In the genomic region with DNA sequence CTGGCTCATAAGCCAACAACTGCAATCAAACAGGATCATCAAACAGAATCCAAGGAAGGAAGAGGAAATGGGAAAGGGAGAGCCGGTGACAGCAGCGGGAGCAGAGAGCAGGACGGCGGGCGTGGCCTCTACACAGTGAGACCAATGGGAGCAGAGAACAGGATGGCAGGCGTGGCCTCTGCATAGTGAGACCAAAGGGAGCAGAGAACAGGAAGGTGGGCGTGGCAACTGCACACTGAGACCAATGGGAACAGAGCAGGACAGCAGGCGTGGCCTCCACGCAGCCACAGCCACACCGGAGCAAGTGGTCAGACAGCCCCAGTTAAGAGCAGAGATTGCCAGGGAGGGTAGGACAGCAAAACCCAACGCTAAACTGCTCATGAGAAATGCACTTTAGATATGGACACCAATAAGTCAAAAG, we compare ENCODE assay signal across 8 cellular contexts. TPM values are rescaled to one million over a fixed set of nuclear protein-coding genes. Genes with fewer than 3 reads are reported as not detected.
A peak's percentile ranks its signal among the peaks of the same experiment; 100 is the strongest.
DNase-seq lines count a peak whose midpoint lies in the region; ATAC-seq, FAIRE-seq and TF ChIP-seq lines count a peak whose summit lies in the region.

No MANE protein-coding gene starts in this region.

- H3K9ac ChIP-seq in K562 (ENCODE audit: insufficient read depth in 1 of 2, low read depth in 2 of 2, low read length in 2 of 2): no peak overlapping the region

- H3K27me3 Mint-ChIP-seq in activated CD8-positive, alpha-beta memory T cell treated with anti-CD3 and anti-CD28 coated beads, Interleukin-2, amount 10 ng/mL, durations not matched to agents 7 days and 5 days: peaks cover 21% of the 10 kb centered on the region

- H4K20me1 ChIP-seq in K562 (replicated peaks; ENCODE audit: control insufficient read depth, insufficient read depth, low read length): 0 out of 2 replicates have a peak, but pooled peaks cover 5% of the 10 kb centered on the region
- H4K20me1 ChIP-seq in hepatocyte (ENCODE audit: insufficient read depth, poor library complexity, severe bottlenecking): no peaks in the 10 kb centered on the region

- WGBS in K562 (ENCODE audit: insufficient coverage, low coverage, missing lambda C conversion rate): 2% methylated on average over 11 of the region's 11 CpGs
- 22% methylated on average over 11 of the region's 11 CpGs for WGBS in hepatocyte (ENCODE audit: low lambda C conversion rate, missing lambda C conversion rate)

- H3K4me3 ChIP-seq in K562 (no peak overlapping the region), hepatocyte (no peak overlapping the region)

- no peak overlapping the region for H3K27ac ChIP-seq in K562 (ENCODE audit: extremely low read depth, low read depth, low read length)
- H3K27ac ChIP-seq in hepatocyte: no peak overlapping the region

- no peak for TF ChIP-seq POLR2A in K562 (conservative IDR thresholded peaks at IDR 0.05)

- no peak overlapping the region for H3K27ac Mint-ChIP-seq in activated CD8-positive, alpha-beta memory T cell treated with anti-CD3 and anti-CD28 coated beads, Interleukin-2, amount 10 ng/mL, durations not matched to agents 7 days and 5 days

- H3K9me1 ChIP-seq in K562 (ENCODE audit: control insufficient read depth, insufficient read depth, low read length): no peaks in the 10 kb centered on the region

- no peaks in the 10 kb centered on the region; the same call in 1 of the 2 replicates for H3K9me3 ChIP-seq in K562 (replicated peaks; ENCODE audit: control insufficient read depth, insufficient read depth, low read depth, low read length)
- no peaks in the 10 kb centered on the region for H3K9me3 ChIP-seq in hepatocyte (ENCODE audit: low read depth)

- H3K9me3 Mint-ChIP-seq in activated CD8-positive, alpha-beta memory T cell treated with anti-CD3 and anti-CD28 coated beads, Interleukin-2, amount 10 ng/mL, durations not matched to agents 7 days and 5 days (ENCODE audit: low read depth): no peaks in the 10 kb centered on the region

- no peak for TF ChIP-seq RAD21 in K562 (CRISPR knock-in tag; conservative IDR thresholded peaks at IDR 0.05 in 1 of 2, IDR thresholded peaks at IDR 0.05 in 1 of 2)

- H3K36me3 ChIP-seq in K562 (ENCODE audit: control insufficient read depth, insufficient read depth, low read length) (no peaks in the 10 kb centered on the region), hepatocyte (replicated peaks; ENCODE audit: insufficient read depth, low read depth) (no peaks in the 10 kb centered on the region)

- TF ChIP-seq CTCF in K562 (IDR thresholded peaks at IDR 0.05 in 2 of 3, conservative IDR thresholded peaks at IDR 0.05 in 1 of 3; ENCODE audit: insufficient read depth in 2 of 3, low read depth in 1 of 3, low read length in 3 of 3) (no peak), hepatocyte (IDR thresholded peaks at IDR 0.05; ENCODE audit: poor library complexity) (no peak)

- no TSS peak for BruUV-seq in K562 (replicated peaks; lab: Mats Ljungman, UMichigan)

- H2AFZ ChIP-seq in K562 (ENCODE audit: low read depth, low read length): peak overlapping the region; percentile 71
- H2AFZ ChIP-seq in hepatocyte: no peak overlapping the region

- no peak overlapping the region for H3K4me3 Mint-ChIP-seq in activated CD8-positive, alpha-beta memory T cell treated with anti-CD3 and anti-CD28 coated beads, Interleukin-2, amount 10 ng/mL, durations not matched to agents 7 days and 5 days

- in situ Hi-C loops in K562 (cut with MboI): no loop called here

- DNase-seq in activated CD8-positive, alpha-beta memory T cell treated with anti-CD3 and anti-CD28 coated beads, Interleukin-2, amount 10 ng/mL, durations not matched to agents 7 days and 5 days: no peak
- DNase-seq in activated CD8-positive, alpha-beta memory T cell treated with anti-CD3 and anti-CD28 coated beads, Interleukin-2, amount 50 U/mL, for 48 hours: no peak
- DNase-seq in NCI-H526 treated with DMSO at 0.1 percent for 48 hours (lab: John Stamatoyannopoulos, UW) (peak; percentile 95), K562 (ENCODE audit: extremely low read depth in 1 of 4, low spot score in 3 of 4) (peak; percentile 89 to 96 (median 92)), hepatocyte (ENCODE audit: low spot score) (peak; percentile 95), retina (peak; percentile 85)

- peak overlapping the region; percentile 73 for H3K4me2 ChIP-seq in K562 (ENCODE audit: insufficient read depth, low read length)
- peak overlapping the region; percentile 59 for H3K4me2 ChIP-seq in hepatocyte

- intact Hi-C loops in K562 (cut with micrococcal nuclease): no loop called here

- ATAC-seq in activated CD8-positive, alpha-beta memory T cell treated with anti-CD3 and anti-CD28 coated beads, Interleukin-2, amount 10 ng/mL, durations not matched to agents 7 days and 5 days: peak; percentile 71
- ATAC-seq in HG03280 (IDR thresholded peaks at IDR 0.05; ENCODE audit: unreplicated experiment): peak; percentile 74
- ATAC-seq in K562: peak; percentile 100
- ATAC-seq in GM21367 (IDR thresholded peaks at IDR 0.05; ENCODE audit: unreplicated experiment): no peak

- peaks cover 11% of the 10 kb centered on the region for H3K4me1 Mint-ChIP-seq in activated CD8-positive, alpha-beta memory T cell treated with anti-CD3 and anti-CD28 coated beads, Interleukin-2, amount 10 ng/mL, durations not matched to agents 7 days and 5 days

- CTCF ChIA-PET in activated CD8-positive, alpha-beta memory T cell treated with anti-CD3 and anti-CD28 coated beads, Interleukin-2, amount 10 ng/mL, durations not matched to agents 7 days and 5 days (lab: Charles Lee): interaction anchor here (1.2 to 1.3 kb wide), 2 partner anchors 14 to 21 kb away, joined by 3 to 4 read pairs; no protein-coding TSS in a partner anchor
- CTCF ChIA-PET in K562 (lab: Yijun Ruan, JAX; ENCODE audit: low intra/inter-chr PET ratio): no interaction called here

- POLR2A ChIA-PET in K562 (lab: Yijun Ruan, JAX): no interaction called here

- H3K79me2 ChIP-seq in K562 (ENCODE audit: control insufficient read depth, insufficient read depth, low read length) (no peaks in the 10 kb centered on the region), hepatocyte (no peaks in the 10 kb centered on the region)

- H3K4me1 ChIP-seq in K562 (replicated peaks in 1 of 2; ENCODE audit: control insufficient read depth in 2 of 2, insufficient read depth in 2 of 2, low read length in 2 of 2) (peaks cover 2 to 48% of the 10 kb centered on the region in 2 experiments; a peak in 2 of 5 replicates), hepatocyte (ENCODE audit: insufficient read depth) (no peaks in the 10 kb centered on the region)

- no peaks in the 10 kb centered on the region for H3K36me3 Mint-ChIP-seq in activated CD8-positive, alpha-beta memory T cell treated with anti-CD3 and anti-CD28 coated beads, Interleukin-2, amount 10 ng/mL, durations not matched to agents 7 days and 5 days

- no peak for TF ChIP-seq EP300 in K562 (IDR thresholded peaks at IDR 0.05; ENCODE audit: low read length)

- peak; percentile 98 for FAIRE-seq in K562 (lab: Jason Lieb, UNC)

- H3K27me3 ChIP-seq in K562 (ENCODE audit: control insufficient read depth in 2 of 2, insufficient read depth in 2 of 2, low read length in 2 of 2) (peaks cover 32 to 59% of the 10 kb centered on the region in 2 experiments), hepatocyte (peaks cover 3% of the 10 kb centered on the region)

- no peaks in the 10 kb centered on the region for H3K9me2 ChIP-seq in hepatocyte (replicated peaks; ENCODE audit: insufficient read depth)

RNA-seq across cellular contexts. Expression of gene LRCOL1, which starts 16.4 kb away (rescaled TPM):
- total RNA-seq in activated CD8-positive, alpha-beta memory T cell treated with anti-CD3 and anti-CD28 coated beads, Interleukin-2, amount 10 ng/mL, durations not matched to agents 7 days and 5 days: not detected
- total RNA-seq in K562 (2011; cell fraction: chromatin; rRNA removed; ENCODE audit: low replicate concordance): not detected in 2 replicates
- not detected in 2 replicates for total RNA-seq in K562 (2011; cell fraction: nucleolus; rRNA removed)
- not detected in 2 replicates for total RNA-seq in K562 (2011; cell fraction: nucleoplasm; rRNA removed)
- not detected in 2 replicates for total RNA-seq in K562 (2014; rRNA removed)
- total RNA-seq in K562 (2014; rRNA removed; fragmentation: Illumina TruSeq; extraction: Trizol): not detected in 2 replicates
- total RNA-seq in K562 (2015; rRNA removed; fragmentation: Illumina TruSeq; extraction: Trizol): not detected in 2 replicates
- total RNA-seq in K562 (2021): not detected in 2 replicates
- not detected in 2 replicates for polyA plus RNA-seq in K562 (2011; rRNA removed)
- 0.09 TPM in 1 of 2 replicates, not detected in the other for polyA plus RNA-seq in K562 (2011; cell fraction: cytosol; rRNA removed)
- polyA plus RNA-seq in K562 (2011; cell fraction: nucleus; rRNA removed): 0.20 TPM in 1 of 2 replicates, not detected in the other
- polyA plus RNA-seq in K562 (2012): not detected in 2 replicates
- polyA plus RNA-seq in K562 (2014; fragmentation: Illumina TruSeq; extraction: Trizol): not detected in 2 replicates
- polyA plus RNA-seq in K562 (2014; fragmentation: Nextera tagmentation; extraction: Ambion mirVana): not detected
- not detected in 2 replicates for polyA plus RNA-seq in K562 (2014; rRNA removed)
- polyA minus RNA-seq in K562 (2011; rRNA and poly(A)+ RNA removed): not detected in 2 replicates
- polyA minus RNA-seq in K562 (2011; cell fraction: cytosol; rRNA and poly(A)+ RNA removed): not detected in 2 replicates
- polyA minus RNA-seq in K562 (2011; cell fraction: nucleus; rRNA and poly(A)+ RNA removed): not detected in 2 replicates
- not detected in 2 replicates for total RNA-seq in hepatocyte
- polyA plus RNA-seq in hepatocyte: 0.28 TPM in 1 of 2 replicates, not detected in the other

RNA-seq across cellular contexts. Expression of gene P2RX2, which starts 24.6 kb away (rescaled TPM):
- not detected for total RNA-seq in activated CD8-positive, alpha-beta memory T cell treated with anti-CD3 and anti-CD28 coated beads, Interleukin-2, amount 10 ng/mL, durations not matched to agents 7 days and 5 days
- total RNA-seq in K562 (2011; cell fraction: chromatin; rRNA removed; ENCODE audit: low replicate concordance): not detected in 2 replicates
- not detected in 2 replicates for total RNA-seq in K562 (2011; cell fraction: nucleolus; rRNA removed)
- not detected in 2 replicates for total RNA-seq in K562 (2011; cell fraction: nucleoplasm; rRNA removed)
- total RNA-seq in K562 (2014; rRNA removed) (not detected in 2 replicates), K562 (2014; rRNA removed; fragmentation: Illumina TruSeq; extraction: Trizol) (not detected in 2 replicates), K562 (2015; rRNA removed; fragmentation: Illumina TruSeq; extraction: Trizol) (not detected in 2 replicates), K562 (2021) (not detected in 2 replicates), hepatocyte (not detected in 2 replicates)
- polyA plus RNA-seq in K562 (2011; rRNA removed) (not detected in 2 replicates), K562 (2014; fragmentation: Illumina TruSeq; extraction: Trizol) (not detected in 2 replicates), K562 (2014; fragmentation: Nextera tagmentation; extraction: Ambion mirVana) (not detected), K562 (2014; rRNA removed) (not detected in 2 replicates), hepatocyte (not detected in 2 replicates)
- polyA plus RNA-seq in K562 (2011; cell fraction: cytosol; rRNA removed): not detected in 2 replicates
- not detected in 2 replicates for polyA plus RNA-seq in K562 (2011; cell fraction: nucleus; rRNA removed)
- 0.06 and 0.14 TPM in 2 replicates for polyA plus RNA-seq in K562 (2012)
- polyA minus RNA-seq in K562 (2011; rRNA and poly(A)+ RNA removed): not detected in 2 replicates
- polyA minus RNA-seq in K562 (2011; cell fraction: cytosol; rRNA and poly(A)+ RNA removed): not detected in 2 replicates
- not detected in 2 replicates for polyA minus RNA-seq in K562 (2011; cell fraction: nucleus; rRNA and poly(A)+ RNA removed)

Comparison
In these comparisons a context has a peak if more than half of its experiments do, and no peak if none do; other contexts are left out.
1. DNase-seq: peak in NCI-H526 treated with DMSO at 0.1 percent for 48 hours (single experiment), K562 (4 of 4), hepatocyte (single experiment) and retina (single experiment); none in activated CD8-positive, alpha-beta memory T cell treated with anti-CD3 and anti-CD28 coated beads, Interleukin-2, amount 10 ng/mL, durations not matched to agents 7 days and 5 days (single experiment) and activated CD8-positive, alpha-beta memory T cell treated with anti-CD3 and anti-CD28 coated beads, Interleukin-2, amount 50 U/mL, for 48 hours (single experiment).